In genomic region chr6:105981002-105981887, GRCh38 we compare ENCODE assay signal across 7 cellular contexts.
DNase-seq lines count a peak whose midpoint lies in the region; ATAC-seq and TF ChIP-seq lines count a peak whose summit lies in the region.

No MANE protein-coding gene starts in this region.

- no peaks in the 10 kb centered on the region for H3K36me3 ChIP-seq in HUES6 (ENCODE audit: control insufficient read depth, insufficient read depth, low read length)
- no peaks in the 10 kb centered on the region for H3K36me3 ChIP-seq in kidney epithelial cell (ENCODE audit: control insufficient read depth, insufficient read depth, low read length)
- no peaks in the 10 kb centered on the region for H3K36me3 ChIP-seq in testis (ENCODE audit: low read depth, missing control alignments)

- TF ChIP-seq POLR2A in testis (IDR thresholded peaks at IDR 0.05): no peak

- H3K9ac ChIP-seq in HUES6 (ENCODE audit: low read length): no peak overlapping the region

- WGBS in testis, 2 donors: 10 to 13% methylated on average over 26 to 62 of the region's 62 CpGs

- intact Hi-C loops in testis (cut with DNase I; ENCODE audit: low total_unique reads): no loop called here

- H3K4me3 ChIP-seq in HUES6 (ENCODE audit: low read depth, low read length) (peak overlapping the region; percentile 39; the same call in 1 of the 2 replicates), kidney epithelial cell (ENCODE audit: low read depth, low read length) (peak overlapping the region; percentile 33), testis (peak overlapping the region; percentile 19 to 55)

- H3K9me3 ChIP-seq in HUES6 (ENCODE audit: control insufficient read depth, insufficient read depth, low read depth, low read length): no peaks in the 10 kb centered on the region
- H3K9me3 ChIP-seq in testis: no peaks in the 10 kb centered on the region

- H3K27me3 ChIP-seq in HUES6 (ENCODE audit: control insufficient read depth, insufficient read depth, low read length) (peaks cover 57% of the 10 kb centered on the region), kidney epithelial cell (ENCODE audit: control insufficient read depth, insufficient read depth, low read length) (peaks cover 8% of the 10 kb centered on the region), testis (no peaks in the 10 kb centered on the region)

- H3K36me3 Mint-ChIP-seq in activated naive CD4-positive, alpha-beta T cell treated with anti-CD3 and anti-CD28 coated beads, Interleukin-2, amount 50 U/mL, for 72 hours: peaks cover 7 to 13% of the 10 kb centered on the region in 2 donors

- H3K27ac Mint-ChIP-seq in activated naive CD4-positive, alpha-beta T cell treated with anti-CD3 and anti-CD28 coated beads, Interleukin-2, amount 50 U/mL, for 72 hours: peak overlapping the region; percentile 81 to 97

- ATAC-seq in activated naive CD4-positive, alpha-beta T cell treated with anti-CD3 and anti-CD28 coated beads, Interleukin-2, amount 50 U/mL, for 72 hours: peak; percentile 71 to 76
- ATAC-seq in GM18519 (IDR thresholded peaks at IDR 0.05; ENCODE audit: low FRiP score, unreplicated experiment): no peak

- no peak for TF ChIP-seq CTCF in kidney epithelial cell (IDR thresholded peaks at IDR 0.05; ENCODE audit: insufficient read depth, low read length, poor library complexity, severe bottlenecking)
- no peak for TF ChIP-seq CTCF in testis (IDR thresholded peaks at IDR 0.05)

- peaks cover 4 to 5% of the 10 kb centered on the region in 2 donors for H3K9me3 Mint-ChIP-seq in activated naive CD4-positive, alpha-beta T cell treated with anti-CD3 and anti-CD28 coated beads, Interleukin-2, amount 50 U/mL, for 72 hours

- peak; percentile 29 to 59 for DNase-seq in activated naive CD4-positive, alpha-beta T cell treated with anti-CD3 and anti-CD28 coated beads, Interleukin-2, amount 50 U/mL, for 72 hours (ENCODE audit: low spot score in 2 of 2)
- DNase-seq in kidney epithelial cell (ENCODE audit: low read depth): no peak
- peak; percentile 20 for DNase-seq in testis
- no peak for DNase-seq in NCI-H69 (lab: John Stamatoyannopoulos, UW)
- DNase-seq in H4 (ENCODE audit: low spot score): no peak

- H3K27ac ChIP-seq in HUES6 (ENCODE audit: low read depth, low read length): no peak overlapping the region
- H3K27ac ChIP-seq in testis: no peak overlapping the region

- H3K4me1 ChIP-seq in HUES6 (ENCODE audit: control insufficient read depth, insufficient read depth, low read length) (0 out of 2 replicates have a peak, but pooled peaks cover 8% of the 10 kb centered on the region), testis (no peaks in the 10 kb centered on the region)

Comparison
In these comparisons a context has a peak if more than half of its experiments do, and no peak if none do; other contexts are left out.
1. DNase-seq: peak in activated naive CD4-positive, alpha-beta T cell treated with anti-CD3 and anti-CD28 coated beads, Interleukin-2, amount 50 U/mL, for 72 hours (2 of 2) and testis (single experiment); none in kidney epithelial cell (single experiment), NCI-H69 (single experiment) and H4 (single experiment).
2. Peak in every context shown above with its lines, with median percentiles within 50 percentile points of each other: H3K4me3 ChIP-seq.